ENCODE assay signal across 1 cellular context in genomic region chr9:79562749-79563386, GRCh38.
TF ChIP-seq lines count a peak whose summit lies in the region.

No MANE protein-coding gene starts in this region.

TF ChIP-seq in HEK293, 187 proteins besides CTCF, POLR2A, EP300 and RAD21 (continued from another document):
- TF ChIP-seq, protein P1, sequence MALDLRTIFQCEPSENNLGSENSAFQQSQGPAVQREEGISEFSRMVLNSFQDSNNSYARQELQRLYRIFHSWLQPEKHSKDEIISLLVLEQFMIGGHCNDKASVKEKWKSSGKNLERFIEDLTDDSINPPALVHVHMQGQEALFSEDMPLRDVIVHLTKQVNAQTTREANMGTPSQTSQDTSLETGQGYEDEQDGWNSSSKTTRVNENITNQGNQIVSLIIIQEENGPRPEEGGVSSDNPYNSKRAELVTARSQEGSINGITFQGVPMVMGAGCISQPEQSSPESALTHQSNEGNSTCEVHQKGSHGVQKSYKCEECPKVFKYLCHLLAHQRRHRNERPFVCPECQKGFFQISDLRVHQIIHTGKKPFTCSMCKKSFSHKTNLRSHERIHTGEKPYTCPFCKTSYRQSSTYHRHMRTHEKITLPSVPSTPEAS (tag by site-specific recombination; IDR thresholded peaks at IDR 0.05), result peak; percentile 68
- TF ChIP-seq TRIM28 (IDR thresholded peaks at IDR 0.05; ENCODE audit: borderline replicate concordance, low read length) (peak; percentile 97), RBAK (tag by site-specific recombination; IDR thresholded peaks at IDR 0.05) (peak; percentile 63; the same call in 1 of the 2 replicates), ATF2 (tag by site-specific recombination; IDR thresholded peaks at IDR 0.05; ENCODE audit: low read depth) (no peak), ZNF513 (tag by site-specific recombination; IDR thresholded peaks at IDR 0.05) (no peak), ZNF501 (tag by site-specific recombination; IDR thresholded peaks at IDR 0.05) (no peak), MZF1 (tag by site-specific recombination; IDR thresholded peaks at IDR 0.05; ENCODE audit: borderline replicate concordance) (peak; percentile 87; the same call in 1 of the 2 replicates)
- TF ChIP-seq, protein P2, sequence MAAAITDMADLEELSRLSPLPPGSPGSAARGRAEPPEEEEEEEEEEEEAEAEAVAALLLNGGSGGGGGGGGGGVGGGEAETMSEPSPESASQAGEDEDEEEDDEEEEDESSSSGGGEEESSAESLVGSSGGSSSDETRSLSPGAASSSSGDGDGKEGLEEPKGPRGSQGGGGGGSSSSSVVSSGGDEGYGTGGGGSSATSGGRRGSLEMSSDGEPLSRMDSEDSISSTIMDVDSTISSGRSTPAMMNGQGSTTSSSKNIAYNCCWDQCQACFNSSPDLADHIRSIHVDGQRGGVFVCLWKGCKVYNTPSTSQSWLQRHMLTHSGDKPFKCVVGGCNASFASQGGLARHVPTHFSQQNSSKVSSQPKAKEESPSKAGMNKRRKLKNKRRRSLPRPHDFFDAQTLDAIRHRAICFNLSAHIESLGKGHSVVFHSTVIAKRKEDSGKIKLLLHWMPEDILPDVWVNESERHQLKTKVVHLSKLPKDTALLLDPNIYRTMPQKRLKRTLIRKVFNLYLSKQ (tag by site-specific recombination; IDR thresholded peaks at IDR 0.05; ENCODE audit: borderline replicate concordance), result no peak
- TF ChIP-seq, protein P3, sequence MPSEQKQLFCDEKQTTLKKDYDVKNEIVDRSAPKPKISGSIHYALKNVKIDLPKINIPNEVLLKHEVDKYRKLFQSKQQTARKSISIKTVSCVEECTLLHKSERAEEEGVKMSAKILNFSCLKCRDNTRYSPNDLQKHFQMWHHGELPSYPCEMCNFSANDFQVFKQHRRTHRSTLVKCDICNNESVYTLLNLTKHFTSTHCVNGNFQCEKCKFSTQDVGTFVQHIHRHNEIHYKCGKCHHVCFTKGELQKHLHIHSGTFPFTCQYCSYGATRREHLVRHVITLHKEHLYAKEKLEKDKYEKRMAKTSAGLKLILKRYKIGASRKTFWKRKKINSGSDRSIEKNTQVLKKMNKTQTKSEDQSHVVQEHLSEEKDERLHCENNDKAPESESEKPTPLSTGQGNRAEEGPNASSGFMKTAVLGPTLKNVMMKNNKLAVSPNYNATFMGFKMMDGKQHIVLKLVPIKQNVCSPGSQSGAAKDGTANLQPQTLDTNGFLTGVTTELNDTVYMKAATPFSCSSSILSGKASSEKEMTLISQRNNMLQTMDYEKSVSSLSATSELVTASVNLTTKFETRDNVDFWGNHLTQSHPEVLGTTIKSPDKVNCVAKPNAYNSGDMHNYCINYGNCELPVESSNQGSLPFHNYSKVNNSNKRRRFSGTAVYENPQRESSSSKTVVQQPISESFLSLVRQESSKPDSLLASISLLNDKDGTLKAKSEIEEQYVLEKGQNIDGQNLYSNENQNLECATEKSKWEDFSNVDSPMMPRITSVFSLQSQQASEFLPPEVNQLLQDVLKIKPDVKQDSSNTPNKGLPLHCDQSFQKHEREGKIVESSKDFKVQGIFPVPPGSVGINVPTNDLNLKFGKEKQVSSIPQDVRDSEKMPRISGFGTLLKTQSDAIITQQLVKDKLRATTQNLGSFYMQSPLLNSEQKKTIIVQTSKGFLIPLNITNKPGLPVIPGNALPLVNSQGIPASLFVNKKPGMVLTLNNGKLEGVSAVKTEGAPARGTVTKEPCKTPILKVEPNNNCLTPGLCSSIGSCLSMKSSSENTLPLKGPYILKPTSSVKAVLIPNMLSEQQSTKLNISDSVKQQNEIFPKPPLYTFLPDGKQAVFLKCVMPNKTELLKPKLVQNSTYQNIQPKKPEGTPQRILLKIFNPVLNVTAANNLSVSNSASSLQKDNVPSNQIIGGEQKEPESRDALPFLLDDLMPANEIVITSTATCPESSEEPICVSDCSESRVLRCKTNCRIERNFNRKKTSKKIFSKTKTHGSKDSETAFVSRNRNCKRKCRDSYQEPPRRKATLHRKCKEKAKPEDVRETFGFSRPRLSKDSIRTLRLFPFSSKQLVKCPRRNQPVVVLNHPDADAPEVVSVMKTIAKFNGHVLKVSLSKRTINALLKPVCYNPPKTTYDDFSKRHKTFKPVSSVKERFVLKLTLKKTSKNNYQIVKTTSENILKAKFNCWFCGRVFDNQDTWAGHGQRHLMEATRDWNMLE (tag by site-specific recombination; conservative IDR thresholded peaks at IDR 0.05; ENCODE audit: low read depth), result no peak
- TF ChIP-seq, protein P4, sequence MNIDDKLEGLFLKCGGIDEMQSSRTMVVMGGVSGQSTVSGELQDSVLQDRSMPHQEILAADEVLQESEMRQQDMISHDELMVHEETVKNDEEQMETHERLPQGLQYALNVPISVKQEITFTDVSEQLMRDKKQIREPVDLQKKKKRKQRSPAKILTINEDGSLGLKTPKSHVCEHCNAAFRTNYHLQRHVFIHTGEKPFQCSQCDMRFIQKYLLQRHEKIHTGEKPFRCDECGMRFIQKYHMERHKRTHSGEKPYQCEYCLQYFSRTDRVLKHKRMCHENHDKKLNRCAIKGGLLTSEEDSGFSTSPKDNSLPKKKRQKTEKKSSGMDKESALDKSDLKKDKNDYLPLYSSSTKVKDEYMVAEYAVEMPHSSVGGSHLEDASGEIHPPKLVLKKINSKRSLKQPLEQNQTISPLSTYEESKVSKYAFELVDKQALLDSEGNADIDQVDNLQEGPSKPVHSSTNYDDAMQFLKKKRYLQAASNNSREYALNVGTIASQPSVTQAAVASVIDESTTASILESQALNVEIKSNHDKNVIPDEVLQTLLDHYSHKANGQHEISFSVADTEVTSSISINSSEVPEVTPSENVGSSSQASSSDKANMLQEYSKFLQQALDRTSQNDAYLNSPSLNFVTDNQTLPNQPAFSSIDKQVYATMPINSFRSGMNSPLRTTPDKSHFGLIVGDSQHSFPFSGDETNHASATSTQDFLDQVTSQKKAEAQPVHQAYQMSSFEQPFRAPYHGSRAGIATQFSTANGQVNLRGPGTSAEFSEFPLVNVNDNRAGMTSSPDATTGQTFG (tag by site-specific recombination; IDR thresholded peaks at IDR 0.05; ENCODE audit: borderline replicate concordance), result no peak
